ENCODE assay signal across 1 cellular context in genomic region chr7:72924748-72925545, GRCh38.
TF ChIP-seq lines count a peak whose summit lies in the region.

POM121 (plus strand) TSS chr7:72925095; CDS start chr7:72925122, 27 bp downstream.

TF ChIP-seq in Ishikawa, 13 proteins besides CTCF, POLR2A, EP300 and RAD21 (continued from another document):
- TF ChIP-seq TAF1 (IDR thresholded peaks at IDR 0.05; ENCODE audit: low read depth) (peak; percentile 85), EGR1 (IDR thresholded peaks at IDR 0.05) (peak; percentile 7; the same call in 1 of the 2 replicates), NFIC (IDR thresholded peaks at IDR 0.05) (no peak), YY1 (IDR thresholded peaks at IDR 0.05; ENCODE audit: low read depth) (peak; percentile 75), MAX (IDR thresholded peaks at IDR 0.05) (peak; percentile 78), USF1 (IDR thresholded peaks at IDR 0.05) (0 out of 2 replicates have a peak, but pooled peaks have one; percentile 8)
TF ChIP-seq in Ishikawa: peak in this region for 10.
